Comparison of ENCODE assay signal across 15 cellular contexts in the genomic region with DNA sequence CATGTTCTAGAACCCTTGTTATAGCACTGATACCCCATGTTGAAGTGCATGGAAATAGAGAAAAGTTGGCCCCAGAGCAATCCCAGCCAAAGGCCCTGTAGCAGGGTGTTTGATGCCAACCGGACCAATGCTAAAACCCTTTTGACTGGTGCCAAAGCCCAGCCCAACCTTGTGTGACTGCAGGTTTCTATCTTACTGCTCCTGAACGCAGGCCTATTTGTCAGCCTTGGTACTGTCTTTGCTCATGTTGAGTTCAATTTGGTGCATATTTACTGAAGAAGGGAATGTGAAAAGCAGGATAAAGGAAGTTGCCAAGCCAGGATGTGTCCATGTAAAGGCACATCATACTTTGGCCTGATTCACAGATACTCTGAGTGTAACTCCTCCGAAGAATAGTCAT. TPM values are rescaled to one million over a fixed set of nuclear protein-coding genes. Genes with fewer than 3 reads are reported as not detected.
DNase-seq lines count a peak whose midpoint lies in the region; ATAC-seq and TF ChIP-seq lines count a peak whose summit lies in the region.
"Had no signal": no experiment of that assay in that cellular context is flagged by ENCODE, and none has a peak within 500 bp of the region (broad histone marks: within the 10 kb centered on the region; RNA-seq: fewer than 3 reads in every experiment).

No MANE protein-coding gene starts in this region.

- 42 to 55% methylated on average over 3 of the region's 3 CpGs for WGBS in esophagus squamous epithelium, 2 donors
- WGBS in right cardiac atrium, result 47% methylated on average over 3 of the region's 3 CpGs

- H3K27ac Mint-ChIP-seq in MCF 10A (ENCODE audit: low read depth, unreplicated experiment), result no peak overlapping the region
- H3K27ac Mint-ChIP-seq: CD8-positive, alpha-beta memory T cell had no signal

- H3K36me3 ChIP-seq in breast epithelium (no peaks in the 10 kb centered on the region), esophagus squamous epithelium (no peaks in the 10 kb centered on the region), uterus (no peaks in the 10 kb centered on the region)
- H3K36me3 ChIP-seq: BLaER1 had no signal

- H3K9me3 Mint-ChIP-seq in MCF 10A (ENCODE audit: unreplicated experiment), result no peaks in the 10 kb centered on the region
- H3K9me3 Mint-ChIP-seq: CD8-positive, alpha-beta memory T cell had no signal

- H3K9me3 ChIP-seq in breast epithelium (no peaks in the 10 kb centered on the region), esophagus squamous epithelium (no peaks in the 10 kb centered on the region), right cardiac atrium (ENCODE audit: control insufficient read depth, low read length) (no peaks in the 10 kb centered on the region), uterus (no peaks in the 10 kb centered on the region)
- H3K9me3 ChIP-seq: BLaER1 had no signal

- POLR2A ChIA-PET in MCF 10A (lab: Yijun Ruan, JAX), result interaction anchor here (0.6 to 0.7 kb wide), 2 partner anchors 205 to 257 kb away, joined by 3 read pairs; no protein-coding TSS in a partner anchor

- H3K4me1 Mint-ChIP-seq in MCF 10A (ENCODE audit: insufficient read depth, unreplicated experiment), result no peaks in the 10 kb centered on the region
- H3K4me1 Mint-ChIP-seq: CD8-positive, alpha-beta memory T cell had no signal

- H3K27ac ChIP-seq in breast epithelium (peak overlapping the region; percentile 90 to 91), esophagus squamous epithelium (peak overlapping the region in 3 of 4 donors; percentile 51 to 64 (median 53)), right cardiac atrium (ENCODE audit: low read length) (peak overlapping the region; percentile 69), uterus (peak overlapping the region; percentile 80 to 90)
- H3K27ac ChIP-seq: BLaER1, GM23248 had no signal

- H3K27me3 Mint-ChIP-seq in MCF 10A (ENCODE audit: insufficient read depth, unreplicated experiment), result peaks cover 86% of the 10 kb centered on the region

- H3K4me1 ChIP-seq in breast epithelium (peaks cover 0 to 8% of the 10 kb centered on the region in 2 donors), esophagus squamous epithelium (peaks cover 0 to 36% (median 21%) of the 10 kb centered on the region in 3 donors), right cardiac atrium (ENCODE audit: control insufficient read depth, insufficient read depth, low read length) (peaks cover 10% of the 10 kb centered on the region), uterus (peaks cover 7 to 17% of the 10 kb centered on the region in 2 donors)
- H3K4me1 ChIP-seq: BLaER1 had no signal

- peaks cover 4% of the 10 kb centered on the region for H3K36me3 Mint-ChIP-seq in MCF 10A (ENCODE audit: insufficient read depth, unreplicated experiment)
- H3K36me3 Mint-ChIP-seq: CD8-positive, alpha-beta memory T cell had no signal

- H3K4me3 ChIP-seq in breast epithelium (no peak overlapping the region), esophagus squamous epithelium (no peak overlapping the region), right cardiac atrium (ENCODE audit: low read length) (no peak overlapping the region), uterus (no peak overlapping the region)
- H3K4me3 ChIP-seq: BLaER1, GM23248 had no signal

- peak in 1 of 2 donors; percentile 70 for DNase-seq in breast epithelium (ENCODE audit: low spot score in 2 of 2)
- no peak for DNase-seq in MCF 10A (ENCODE audit: unreplicated experiment)
- DNase-seq in esophagus squamous epithelium (lab: John Stamatoyannopoulos, UW), result no peak
- DNase-seq in right cardiac atrium, result no peak
- DNase-seq in uterus, result peak; percentile 29 to 40
- DNase-seq in UCSD-AML1 (lab: John Stamatoyannopoulos, UW; ENCODE audit: unreplicated experiment), result no peak
- no peak for DNase-seq in NCI-H345 treated with DMSO at 0.1 percent for 48 hours (lab: John Stamatoyannopoulos, UW; ENCODE audit: unreplicated experiment)
- DNase-seq in activated CD4-positive, alpha-beta T cell treated with anti-CD3 and anti-CD28 coated beads, Interleukin-2, amount 50 U/mL, for 1 hour, result no peak
- DNase-seq: CD8-positive, alpha-beta memory T cell; DMS79 treated with DMSO at 0.1 percent for 48 hours; GM23248; NCI-H187; OCI-M1 had no signal

- no peak for TF ChIP-seq POLR2A in breast epithelium (IDR thresholded peaks at IDR 0.05)
- TF ChIP-seq POLR2A in esophagus squamous epithelium (IDR thresholded peaks at IDR 0.05), result no peak
- TF ChIP-seq POLR2A in uterus (IDR thresholded peaks at IDR 0.05), result peak in 1 of 2 donors; percentile 2

- intact Hi-C loops in breast epithelium (cut with DNase I; ENCODE audit: low total_unique reads) (no loop called here), MCF 10A (cut with micrococcal nuclease) (loop anchor here (2.0 kb wide), 1 partner anchor 116 kb away; no protein-coding TSS in a partner anchor), esophagus squamous epithelium (cut with DNase I) (no loop called here), right cardiac atrium (cut with DNase I) (no loop called here), uterus (cut with DNase I; ENCODE audit: low total_unique reads) (no loop called here)

- no peak overlapping the region for H3K4me3 Mint-ChIP-seq in MCF 10A (ENCODE audit: unreplicated experiment)
- H3K4me3 Mint-ChIP-seq: CD8-positive, alpha-beta memory T cell had no signal

- ATAC-seq in right cardiac atrium, result peak; percentile 44 to 54

- BruUV-seq in MCF 10A (replicated peaks; lab: Mats Ljungman, UMichigan), result no TSS peak

- peak in 1 of 3 donors; percentile 15 for TF ChIP-seq CTCF in breast epithelium (IDR thresholded peaks at IDR 0.05)
- TF ChIP-seq CTCF in MCF 10A (IDR thresholded peaks at IDR 0.05; ENCODE audit: unreplicated experiment), result no peak
- TF ChIP-seq CTCF in esophagus squamous epithelium (IDR thresholded peaks at IDR 0.05), result no peak
- TF ChIP-seq CTCF in uterus (IDR thresholded peaks at IDR 0.05), result no peak

- H3K27me3 ChIP-seq in breast epithelium (no peaks in the 10 kb centered on the region), esophagus squamous epithelium (peaks cover 0 to 20% (median 0%) of the 10 kb centered on the region in 4 donors), right cardiac atrium (ENCODE audit: control insufficient read depth, insufficient read depth) (no peaks in the 10 kb centered on the region), uterus (no peaks in the 10 kb centered on the region)
- H3K27me3 ChIP-seq: BLaER1 had no signal

- CTCF ChIA-PET in MCF 10A (lab: Yijun Ruan, JAX), result interaction anchor here (0.6 to 13.1 kb wide), 11 partner anchors 12 to 1350 kb away, joined by 3 to 255 read pairs (median 3); no protein-coding TSS in a partner anchor

RNA-seq across cellular contexts. Expression of gene NFASC, which starts 51.7 kb away (rescaled TPM):
- 10 to 100 TPM in 2 of 3 donors, 1 to 10 TPM in 1; 1.6 to 19.5 (median 14.1) TPM for total RNA-seq in breast epithelium
- total RNA-seq in MCF 10A (2022), result 0.29 and 0.98 TPM in 2 replicates
- total RNA-seq in esophagus squamous epithelium, result 10 to 100 TPM in 2 of 4 donors, 1 to 10 TPM in 2; 6.3 to 15.1 (median 11.7) TPM
- 10 to 100 TPM; 59.5 to 94.2 (median 67.1) TPM for total RNA-seq in right cardiac atrium
- polyA plus RNA-seq in right cardiac atrium, result 44.2 TPM
- 10 to 100 TPM in 3 of 4 donors, 1 to 10 TPM in 1; 7.9 to 68.7 (median 32.7) TPM for total RNA-seq in uterus
- total RNA-seq: G401 had no signal
- polyA plus RNA-seq: CD8-positive, alpha-beta memory T cell had no signal

Comparison
In these comparisons a context has a peak if more than half of its experiments do, and no peak if none do; other contexts are left out.
1. DNase-seq: peak in uterus (2 of 2); none in MCF 10A (single experiment), esophagus squamous epithelium (single experiment), right cardiac atrium (0 of 3), UCSD-AML1 (single experiment), NCI-H345 treated with DMSO at 0.1 percent for 48 hours (single experiment) and activated CD4-positive, alpha-beta T cell treated with anti-CD3 and anti-CD28 coated beads, Interleukin-2, amount 50 U/mL, for 1 hour (single experiment).
2. Peak in every context shown above with its lines, with median percentiles within 50 percentile points of each other: H3K27ac ChIP-seq.